In the genomic region with DNA sequence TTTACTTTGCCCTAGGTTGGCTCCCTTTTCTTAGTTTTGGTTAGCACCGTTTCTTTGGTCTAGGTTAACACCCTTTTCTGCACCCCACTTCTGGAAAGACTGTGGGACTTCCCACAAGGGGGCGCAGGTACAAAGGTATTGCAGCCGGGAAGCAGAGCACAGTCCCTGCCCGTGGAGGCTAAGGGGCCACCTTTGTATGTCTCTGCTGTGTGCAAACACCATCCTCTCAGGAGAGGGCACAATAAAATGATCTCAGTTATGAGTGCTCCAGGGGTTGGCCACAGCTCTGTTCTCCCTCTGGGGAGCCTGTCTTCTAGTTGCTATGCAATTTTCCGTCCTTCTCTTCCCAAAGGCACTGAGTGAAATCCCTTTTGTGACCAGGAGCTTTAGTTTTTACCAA, we compare ENCODE assay signal across 8 cellular contexts. TPM values are rescaled to one million over a fixed set of nuclear protein-coding genes. Genes with fewer than 3 reads are reported as not detected.
DNase-seq lines count a peak whose midpoint lies in the region; ATAC-seq and TF ChIP-seq lines count a peak whose summit lies in the region.

No MANE protein-coding gene starts in this region.

- H3K4me3 Mint-ChIP-seq in activated CD8-positive, alpha-beta memory T cell treated with anti-CD3 and anti-CD28 coated beads, Interleukin-2, amount 10 ng/mL, durations not matched to agents 7 days and 5 days = no peak overlapping the region

- no peaks in the 10 kb centered on the region for H3K36me3 Mint-ChIP-seq in activated CD8-positive, alpha-beta memory T cell treated with anti-CD3 and anti-CD28 coated beads, Interleukin-2, amount 10 ng/mL, durations not matched to agents 7 days and 5 days

- peak; percentile 81 for TF ChIP-seq CTCF in foreskin keratinocyte (conservative IDR thresholded peaks at IDR 0.05)
- peak in 1 of 4 experiments; percentile 24 for TF ChIP-seq CTCF in uterus (IDR thresholded peaks at IDR 0.05)

- H3K4me1 ChIP-seq in foreskin keratinocyte = peaks cover 18% of the 10 kb centered on the region
- no peaks in the 10 kb centered on the region for H3K4me1 ChIP-seq in uterus

- H3K9me3 Mint-ChIP-seq in activated CD8-positive, alpha-beta memory T cell treated with anti-CD3 and anti-CD28 coated beads, Interleukin-2, amount 10 ng/mL, durations not matched to agents 7 days and 5 days (ENCODE audit: low read depth) = no peaks in the 10 kb centered on the region

- H3K36me3 ChIP-seq in uterus = no peaks in the 10 kb centered on the region

- H3K4me3 ChIP-seq in uterus = no peak overlapping the region

- intact Hi-C loops in uterus (cut with DNase I; ENCODE audit: low total_unique reads) = no loop called here

- H3K27me3 ChIP-seq in foreskin keratinocyte (no peaks in the 10 kb centered on the region), uterus (peaks cover 0 to 3% of the 10 kb centered on the region in 2 donors)

- H3K27ac Mint-ChIP-seq in activated CD8-positive, alpha-beta memory T cell treated with anti-CD3 and anti-CD28 coated beads, Interleukin-2, amount 10 ng/mL, durations not matched to agents 7 days and 5 days = no peak overlapping the region

- ATAC-seq in activated CD4-positive, CD25-positive, alpha-beta regulatory T cell treated with anti-CD3 and anti-CD28 coated beads, Interleukin-2, amount 50 U/mL, for 24 hours = no peak
- ATAC-seq in activated CD8-positive, alpha-beta memory T cell treated with anti-CD3 and anti-CD28 coated beads, Interleukin-2, amount 10 ng/mL, durations not matched to agents 7 days and 5 days = peak; percentile 82
- ATAC-seq in foreskin keratinocyte (peak; percentile 52), GM18867 (IDR thresholded peaks at IDR 0.05; ENCODE audit: unreplicated experiment) (no peak)

- no peak for TF ChIP-seq POLR2A in uterus (IDR thresholded peaks at IDR 0.05)

- CTCF ChIA-PET in activated CD8-positive, alpha-beta memory T cell treated with anti-CD3 and anti-CD28 coated beads, Interleukin-2, amount 10 ng/mL, durations not matched to agents 7 days and 5 days (lab: Charles Lee) = interaction anchor here (1.0 to 3.0 kb wide), 4 partner anchors 9 to 167 kb away, joined by 3 to 21 read pairs (median 6); a partner anchor contains a TSS

- H3K27me3 Mint-ChIP-seq in activated CD8-positive, alpha-beta memory T cell treated with anti-CD3 and anti-CD28 coated beads, Interleukin-2, amount 10 ng/mL, durations not matched to agents 7 days and 5 days = peaks cover 38% of the 10 kb centered on the region

- H3K27ac ChIP-seq in foreskin keratinocyte (no peak overlapping the region), uterus (no peak overlapping the region)

- DNase-seq in activated CD4-positive, CD25-positive, alpha-beta regulatory T cell treated with anti-CD3 and anti-CD28 coated beads, Interleukin-2, amount 50 U/mL, for 72 hours = peak; percentile 29
- DNase-seq in NCI-H2227 treated with DMSO at 0.1 percent for 48 hours (lab: John Stamatoyannopoulos, UW) = peak; percentile 26
- peak; percentile 72 for DNase-seq in activated CD8-positive, alpha-beta memory T cell treated with anti-CD3 and anti-CD28 coated beads, Interleukin-2, amount 10 ng/mL, durations not matched to agents 7 days and 5 days
- DNase-seq in foreskin keratinocyte = peak in 1 of 2 donors; percentile 35
- DNase-seq in stimulated activated CD4-positive, alpha-beta T cell treated with anti-CD3 and anti-CD28 coated beads, Interleukin-1b, Interleukin-23, amount 100 ng/mL, for 24 hours (ENCODE audit: low read depth in 4 of 4, low spot score in 1 of 4) = peak in 3 of 4 experiments; percentile 7 to 35 (median 19)
- no peak for DNase-seq in uterus

- peaks cover 5% of the 10 kb centered on the region for H3K4me1 Mint-ChIP-seq in activated CD8-positive, alpha-beta memory T cell treated with anti-CD3 and anti-CD28 coated beads, Interleukin-2, amount 10 ng/mL, durations not matched to agents 7 days and 5 days

- H3K9me3 ChIP-seq in uterus = no peaks in the 10 kb centered on the region

RNA-seq across cellular contexts. Expression of a gene that starts 28.4 kb away (rescaled TPM):
- total RNA-seq in activated CD8-positive, alpha-beta memory T cell treated with anti-CD3 and anti-CD28 coated beads, Interleukin-2, amount 10 ng/mL, durations not matched to agents 7 days and 5 days = under 1 TPM in 1 of 2 experiments, not detected in 1; 0.09 TPM
- total RNA-seq in foreskin keratinocyte (0.21 and 0.65 TPM in 2 replicates), uterus (1 to 10 TPM in 1 of 4 donors, under 1 TPM in 1, not detected in 2; under 0.01 to 2.7 TPM)
- polyA plus RNA-seq in foreskin keratinocyte = 0.18 and 0.29 TPM in 2 replicates

Comparison
In these comparisons a context has a peak if more than half of its experiments do, and no peak if none do; other contexts are left out.
1. DNase-seq: peak in activated CD4-positive, CD25-positive, alpha-beta regulatory T cell treated with anti-CD3 and anti-CD28 coated beads, Interleukin-2, amount 50 U/mL, for 72 hours (single experiment), NCI-H2227 treated with DMSO at 0.1 percent for 48 hours (single experiment), activated CD8-positive, alpha-beta memory T cell treated with anti-CD3 and anti-CD28 coated beads, Interleukin-2, amount 10 ng/mL, durations not matched to agents 7 days and 5 days (single experiment) and stimulated activated CD4-positive, alpha-beta T cell treated with anti-CD3 and anti-CD28 coated beads, Interleukin-1b, Interleukin-23, amount 100 ng/mL, for 24 hours (3 of 4); none in uterus (0 of 2).
2. ATAC-seq: peak in activated CD8-positive, alpha-beta memory T cell treated with anti-CD3 and anti-CD28 coated beads, Interleukin-2, amount 10 ng/mL, durations not matched to agents 7 days and 5 days (single experiment) and foreskin keratinocyte (single experiment); none in activated CD4-positive, CD25-positive, alpha-beta regulatory T cell treated with anti-CD3 and anti-CD28 coated beads, Interleukin-2, amount 50 U/mL, for 24 hours (0 of 2) and GM18867 (single experiment).